ENCODE assay signal across 10 cellular contexts in the genomic region with DNA sequence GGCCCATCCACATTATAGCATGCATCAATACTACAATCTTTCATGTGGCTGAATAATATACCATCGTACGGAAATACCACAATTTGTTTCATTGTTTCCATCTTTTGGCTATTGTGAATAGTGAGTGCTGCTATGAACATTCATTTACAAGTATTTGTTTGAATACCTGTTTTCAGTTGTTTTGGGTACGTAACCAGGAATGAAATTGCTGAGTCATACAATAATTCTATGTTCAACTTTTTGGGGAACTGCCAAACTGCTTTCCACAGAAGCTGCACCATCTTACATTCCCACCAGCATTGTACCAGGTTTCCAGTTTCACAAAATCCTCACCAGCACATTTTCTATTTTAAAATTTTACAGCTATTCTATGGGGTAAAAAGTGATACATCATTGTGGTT. TPM values are rescaled to one million over a fixed set of nuclear protein-coding genes. Genes with fewer than 3 reads are reported as not detected.
DNase-seq lines count a peak whose midpoint lies in the region; ATAC-seq and TF ChIP-seq lines count a peak whose summit lies in the region.
"Had no signal": no experiment of that assay in that cellular context is flagged by ENCODE, and none has a peak within 500 bp of the region (broad histone marks: within the 10 kb centered on the region; RNA-seq: fewer than 3 reads in every experiment).

No MANE protein-coding gene starts in this region.

- no peak overlapping the region for H3K4me3 Mint-ChIP-seq in activated CD8-positive, alpha-beta T cell treated with anti-CD3 and anti-CD28 coated beads for 36 hours
- H3K4me3 Mint-ChIP-seq in endothelial cell (ENCODE audit: unreplicated experiment) = no peak overlapping the region
- H3K4me3 Mint-ChIP-seq: central memory CD8-positive, alpha-beta T cell had no signal

- no peak overlapping the region for H3K27ac Mint-ChIP-seq in activated CD8-positive, alpha-beta T cell treated with anti-CD3 and anti-CD28 coated beads for 36 hours
- no peak overlapping the region for H3K27ac Mint-ChIP-seq in endothelial cell (ENCODE audit: unreplicated experiment)

- peaks cover 24% of the 10 kb centered on the region for H3K36me3 Mint-ChIP-seq in activated CD8-positive, alpha-beta T cell treated with anti-CD3 and anti-CD28 coated beads for 36 hours (ENCODE audit: low read depth)
- H3K36me3 Mint-ChIP-seq in endothelial cell (ENCODE audit: low read depth, unreplicated experiment) = peaks cover 17% of the 10 kb centered on the region

- H3K4me1 Mint-ChIP-seq in activated CD8-positive, alpha-beta T cell treated with anti-CD3 and anti-CD28 coated beads for 36 hours (ENCODE audit: low read depth) = peaks cover 25% of the 10 kb centered on the region
- H3K4me1 Mint-ChIP-seq in endothelial cell (ENCODE audit: unreplicated experiment) = no peaks in the 10 kb centered on the region

- H3K9me3 Mint-ChIP-seq in activated CD8-positive, alpha-beta T cell treated with anti-CD3 and anti-CD28 coated beads for 36 hours = peaks cover 7% of the 10 kb centered on the region
- H3K9me3 Mint-ChIP-seq in endothelial cell (ENCODE audit: unreplicated experiment) = no peaks in the 10 kb centered on the region

- intact Hi-C loops in activated CD8-positive, alpha-beta T cell treated with anti-CD3 and anti-CD28 coated beads for 36 hours (cut with micrococcal nuclease) = no loop called here

- DNase-seq in CD1c-positive myeloid dendritic cell (ENCODE audit: extremely low spot score) (peak; percentile 64), H4 (ENCODE audit: low spot score) (peak; percentile 32), fibroblast of villous mesenchyme (ENCODE audit: low read depth) (peak; percentile 65), endothelial cell (ENCODE audit: low spot score) (no peak), NCI-H2029 (lab: John Stamatoyannopoulos, UW) (no peak)
- DNase-seq in activated CD8-positive, alpha-beta T cell treated with anti-CD3 and anti-CD28 coated beads for 36 hours = no peak
- DNase-seq in stimulated activated CD4-positive, alpha-beta T cell treated with anti-CD3 and anti-CD28 coated beads, Interleukin-1b, Interleukin-23, amount 100 ng/mL, for 48 hours = no peak
- DNase-seq: Karpas-422 had no signal

- POLR2A ChIA-PET in activated CD8-positive, alpha-beta T cell treated with anti-CD3 and anti-CD28 coated beads for 36 hours (lab: Charles Lee) = interaction anchor here (0.8 to 1.8 kb wide), 4 partner anchors 8 to 79 kb away, joined by 4 to 8 read pairs (median 6); a partner anchor contains a TSS

- ATAC-seq in activated CD8-positive, alpha-beta T cell treated with anti-CD3 and anti-CD28 coated beads for 36 hours = peak; percentile 28
- no peak for ATAC-seq in HG03025 (IDR thresholded peaks at IDR 0.05; ENCODE audit: low FRiP score, unreplicated experiment)

- CTCF ChIA-PET in activated CD8-positive, alpha-beta T cell treated with anti-CD3 and anti-CD28 coated beads for 36 hours (lab: Charles Lee) = no interaction called here

- H3K27me3 Mint-ChIP-seq in activated CD8-positive, alpha-beta T cell treated with anti-CD3 and anti-CD28 coated beads for 36 hours = no peaks in the 10 kb centered on the region
- H3K27me3 Mint-ChIP-seq in endothelial cell (ENCODE audit: unreplicated experiment) = peaks cover 4% of the 10 kb centered on the region
- H3K27me3 Mint-ChIP-seq: central memory CD8-positive, alpha-beta T cell had no signal

- TF ChIP-seq CTCF in activated CD8-positive, alpha-beta T cell treated with anti-CD3 and anti-CD28 coated beads for 36 hours (IDR thresholded peaks at IDR 0.05) = no peak
- TF ChIP-seq CTCF in fibroblast of villous mesenchyme (IDR thresholded peaks at IDR 0.05; ENCODE audit: insufficient read depth, low read depth, low read length) (no peak), endothelial cell (IDR thresholded peaks at IDR 0.05; ENCODE audit: unreplicated experiment) (no peak)

- H3K4me3 ChIP-seq in fibroblast of villous mesenchyme (ENCODE audit: low read depth, low read length) = no peak overlapping the region

RNA-seq across cellular contexts. Expression of a gene that starts 28.5 kb away (rescaled TPM):
- total RNA-seq in H4 (2014; rRNA removed; shearing (Covaris generic)) = 13.5 and 22.1 TPM in 2 replicates
- 10 to 100 TPM; 14.5 to 16.3 TPM for total RNA-seq in activated CD8-positive, alpha-beta T cell treated with anti-CD3 and anti-CD28 coated beads for 36 hours
- total RNA-seq in fibroblast of villous mesenchyme (53.5 and 70.5 TPM in 2 replicates), endothelial cell (ENCODE audit: unreplicated experiment) (9.4 TPM)

RNA-seq across cellular contexts. Expression of a gene that starts 38.0 kb away (rescaled TPM):
- 438 and 525 TPM in 2 replicates for total RNA-seq in H4 (2014; rRNA removed; shearing (Covaris generic))
- 100 to 1,000 TPM; 410 to 427 TPM for total RNA-seq in activated CD8-positive, alpha-beta T cell treated with anti-CD3 and anti-CD28 coated beads for 36 hours
- total RNA-seq in fibroblast of villous mesenchyme = 399 and 495 TPM in 2 replicates
- 370 TPM for total RNA-seq in endothelial cell (ENCODE audit: unreplicated experiment)

Comparison
In these comparisons a context has a peak if more than half of its experiments do, and no peak if none do; other contexts are left out.
1. DNase-seq: peak in CD1c-positive myeloid dendritic cell (single experiment), H4 (single experiment) and fibroblast of villous mesenchyme (single experiment); none in activated CD8-positive, alpha-beta T cell treated with anti-CD3 and anti-CD28 coated beads for 36 hours (single experiment), endothelial cell (single experiment), NCI-H2029 (single experiment) and stimulated activated CD4-positive, alpha-beta T cell treated with anti-CD3 and anti-CD28 coated beads, Interleukin-1b, Interleukin-23, amount 100 ng/mL, for 48 hours (single experiment).